26 cellular contexts compared by ENCODE assay signal in genomic region chr19:31863122-31863521, GRCh38.
"Had no signal": no experiment of that assay in that cellular context is flagged by ENCODE, and none has a peak within 500 bp of the region (broad histone marks: within the 10 kb centered on the region; RNA-seq: fewer than 3 reads in every experiment).

No MANE protein-coding gene starts in this region.

- H3K9me3 ChIP-seq: colonic mucosa, thoracic aorta had no signal

- H3K4me1 ChIP-seq: colonic mucosa, foreskin keratinocyte, gastroesophageal sphincter, heart left ventricle, neural progenitor cell, parathyroid adenoma, right atrium auricular region, sigmoid colon, tibial nerve, upper lobe of left lung had no signal

- H3K4me3 Mint-ChIP-seq: dendritic cell treated with granulocyte-macrophage colony-stimulating factor and Interleukin-4, amounts not matched to agents 40 ng/mL and 50 ng/mL, for 4 days; endodermal cell; memory B cell; mesothelial cell of epicardium; naive thymus-derived CD4-positive, alpha-beta T cell; nephron; neural progenitor cell; stimulated activated naive B cell treated with anti-CD40 and anti-IgM and Interleukin-4, amounts not matched to agents 10 μg/mL and 1 μg/mL and 100 μg/mL, for 72 hours; stimulated activated naive CD8-positive, alpha-beta T cell treated with anti-CD3 and anti-CD28 coated beads, Interleukin-15, Interleukin-2, amounts not matched to agents 100 ng/mL and 50 ng/mL, for 24 hours had no signal

- H3K27ac Mint-ChIP-seq: dendritic cell treated with granulocyte-macrophage colony-stimulating factor and Interleukin-4, amounts not matched to agents 40 ng/mL and 50 ng/mL, for 4 days; endodermal cell; memory B cell; mesothelial cell of epicardium; naive thymus-derived CD4-positive, alpha-beta T cell; nephron; neural progenitor cell; progenitor cell of endocrine pancreas; stimulated activated naive B cell treated with anti-CD40 and anti-IgM and Interleukin-4, amounts not matched to agents 10 μg/mL and 1 μg/mL and 100 μg/mL, for 72 hours; stimulated activated naive CD8-positive, alpha-beta T cell treated with anti-CD3 and anti-CD28 coated beads, Interleukin-15, Interleukin-2, amounts not matched to agents 100 ng/mL and 50 ng/mL, for 24 hours had no signal

- H3K27me3 ChIP-seq: colonic mucosa, foreskin keratinocyte, gastroesophageal sphincter, heart left ventricle, hepatocyte, neural progenitor cell, right atrium auricular region, sigmoid colon, tibial nerve, upper lobe of left lung had no signal

- H3K4me3 ChIP-seq: colonic mucosa, gastroesophageal sphincter, heart left ventricle, hepatocyte, lung, mucosa of descending colon, neural progenitor cell, right atrium auricular region, sigmoid colon, thoracic aorta, tibial nerve, upper lobe of left lung had no signal

- H3K27me3 Mint-ChIP-seq: dendritic cell treated with granulocyte-macrophage colony-stimulating factor and Interleukin-4, amounts not matched to agents 40 ng/mL and 50 ng/mL, for 4 days; memory B cell; stimulated activated naive B cell treated with anti-CD40 and anti-IgM and Interleukin-4, amounts not matched to agents 10 μg/mL and 1 μg/mL and 100 μg/mL, for 72 hours; stimulated activated naive CD8-positive, alpha-beta T cell treated with anti-CD3 and anti-CD28 coated beads, Interleukin-15, Interleukin-2, amounts not matched to agents 100 ng/mL and 50 ng/mL, for 24 hours had no signal

- H3K4me1 Mint-ChIP-seq: endodermal cell; memory B cell; mesothelial cell of epicardium; naive thymus-derived CD4-positive, alpha-beta T cell; nephron; neural progenitor cell; stimulated activated naive B cell treated with anti-CD40 and anti-IgM and Interleukin-4, amounts not matched to agents 10 μg/mL and 1 μg/mL and 100 μg/mL, for 72 hours had no signal

- H3K36me3 ChIP-seq: colonic mucosa, gastroesophageal sphincter, heart left ventricle, neural progenitor cell, right atrium auricular region, sigmoid colon, thoracic aorta, tibial nerve, upper lobe of left lung had no signal

- H3K4me2 ChIP-seq: hepatocyte, neural progenitor cell had no signal

- H3K36me3 Mint-ChIP-seq: memory B cell, neural progenitor cell had no signal

- H3K79me2 ChIP-seq: hepatocyte, parathyroid adenoma had no signal

- H2AFZ ChIP-seq: hepatocyte, neural progenitor cell, parathyroid adenoma had no signal

- DNase-seq: colonic mucosa; effector CD8-positive, alpha-beta T cell; endodermal cell; foreskin keratinocyte; heart left ventricle; kidney; mucosa of descending colon; naive thymus-derived CD4-positive, alpha-beta T cell; sigmoid colon; stimulated activated naive B cell treated with anti-CD40 and anti-IgM and Interleukin-4, amounts not matched to agents 10 μg/mL and 1 μg/mL and 100 μg/mL, for 72 hours; upper lobe of left lung had no signal

- H3K27ac ChIP-seq: colonic mucosa, epithelial cell of prostate, foreskin keratinocyte, gastroesophageal sphincter, heart left ventricle, hepatocyte, neural progenitor cell, parathyroid adenoma, right atrium auricular region, sigmoid colon, thoracic aorta, tibial nerve, upper lobe of left lung had no signal
